Comparison of ENCODE assay signal across 19 cellular contexts in genomic region chr19:50512999-50513745, GRCh38. TPM values are rescaled to one million over a fixed set of nuclear protein-coding genes. Genes with fewer than 3 reads are reported as not detected.
DNase-seq lines count a peak whose midpoint lies in the region; ATAC-seq and TF ChIP-seq lines count a peak whose summit lies in the region.
"Had no signal": no experiment of that assay in that cellular context is flagged by ENCODE, and none has a peak within 500 bp of the region (broad histone marks: within the 10 kb centered on the region; RNA-seq: fewer than 3 reads in every experiment).

No MANE protein-coding gene starts in this region.

- in situ Hi-C loops in ACHN (cut with HindIII; ENCODE audit: low pct_ligation_motif_present, low pct_unique_long_range_greater_than_20kb, low sequenced_read_pairs) = no loop called here

- H3K27ac ChIP-seq in cingulate gyrus (ENCODE audit: low read depth, low read length) = peak overlapping the region; percentile 99
- H3K27ac ChIP-seq in naive thymus-derived CD4-positive, alpha-beta T cell (ENCODE audit: low read depth, low read length) = no peak overlapping the region

- H3K4me1 Mint-ChIP-seq in natural killer cell = peaks cover 19 to 30% of the 10 kb centered on the region in 2 donors
- H3K4me1 Mint-ChIP-seq in natural killer cell treated with Interleukin-12 subunit alpha and Interleukin-12 subunit beta and Interleukin-15 and Interleukin-18, amount 100 ng/mL, for 72 hours (ENCODE audit: low read depth in 2 of 2) = peaks cover 19 to 23% of the 10 kb centered on the region in 2 donors
- H3K4me1 Mint-ChIP-seq in naive thymus-derived CD4-positive, alpha-beta T cell = peaks cover 0 to 25% (median 19%) of the 10 kb centered on the region in 7 donors

- intact Hi-C loops in natural killer cell (cut with micrococcal nuclease) = no loop called here
- intact Hi-C loops in naive thymus-derived CD4-positive, alpha-beta T cell (cut with micrococcal nuclease) = loop anchor here in 1 of 2 donors (5.0 kb wide), 1 partner anchor 1521 kb away; the partner anchor contains the start of genes GYS1 and RUVBL2

- ATAC-seq in natural killer cell = no peak
- ATAC-seq in natural killer cell treated with Interleukin-12 subunit alpha and Interleukin-12 subunit beta and Interleukin-15 and Interleukin-18, amount 100 ng/mL, for 72 hours = no peak
- no peak for ATAC-seq in naive thymus-derived CD4-positive, alpha-beta T cell
- no peak for ATAC-seq in HG02938 (IDR thresholded peaks at IDR 0.05; ENCODE audit: unreplicated experiment)

- no peak for DNase-seq in natural killer cell
- no peak for DNase-seq in natural killer cell treated with Interleukin-12 subunit alpha and Interleukin-12 subunit beta and Interleukin-15 and Interleukin-18, amount 100 ng/mL, for 72 hours (ENCODE audit: low spot score)
- no peak for DNase-seq in naive thymus-derived CD4-positive, alpha-beta T cell
- DNase-seq in DMS53 (lab: John Stamatoyannopoulos, UW) = no peak
- no peak for DNase-seq in ACHN
- no peak for DNase-seq in NAMALWA (ENCODE audit: low spot score)
- DNase-seq: activated CD8-positive, alpha-beta memory T cell treated with anti-CD3 and anti-CD28 coated beads, Interleukin-2, amount 50 U/mL, for 4 hours; AML-193; foreskin melanocyte; KBM-7; NCI-H1092 treated with DMSO at 0.1 percent for 48 hours; NCI-H82; stomach had no signal

- H3K27me3 ChIP-seq in naive thymus-derived CD4-positive, alpha-beta T cell (ENCODE audit: control insufficient read depth in 2 of 2, insufficient read depth in 2 of 2, low read length in 2 of 2) = no peaks in the 10 kb centered on the region

- POLR2A ChIA-PET in naive thymus-derived CD4-positive, alpha-beta T cell (lab: Charles Lee) = no interaction called here

- CTCF ChIA-PET in naive thymus-derived CD4-positive, alpha-beta T cell (lab: Charles Lee) = no interaction called here

- H3K27me3 Mint-ChIP-seq in natural killer cell (ENCODE audit: low read depth in 2 of 2) = peaks cover 0 to 3% of the 10 kb centered on the region in 2 donors
- H3K27me3 Mint-ChIP-seq in natural killer cell treated with Interleukin-12 subunit alpha and Interleukin-12 subunit beta and Interleukin-15 and Interleukin-18, amount 100 ng/mL, for 72 hours = no peaks in the 10 kb centered on the region
- peaks cover 0 to 17% (median 6%) of the 10 kb centered on the region in 5 donors for H3K27me3 Mint-ChIP-seq in naive thymus-derived CD4-positive, alpha-beta T cell

- H3K4me3 ChIP-seq in naive thymus-derived CD4-positive, alpha-beta T cell (ENCODE audit: low read length) = no peak overlapping the region
- H3K4me3 ChIP-seq: smooth muscle cell, stomach had no signal

- TF ChIP-seq CTCF in natural killer cell (IDR thresholded peaks at IDR 0.05) = no peak

- no peaks in the 10 kb centered on the region for H3K9me3 ChIP-seq in naive thymus-derived CD4-positive, alpha-beta T cell (ENCODE audit: control insufficient read depth in 2 of 3, low read length in 3 of 3)
- H3K9me3 ChIP-seq: stomach had no signal

- peak overlapping the region; percentile 8 to 81 for H3K27ac Mint-ChIP-seq in natural killer cell
- peak overlapping the region in 1 of 2 donors; percentile 31 for H3K27ac Mint-ChIP-seq in natural killer cell treated with Interleukin-12 subunit alpha and Interleukin-12 subunit beta and Interleukin-15 and Interleukin-18, amount 100 ng/mL, for 72 hours
- H3K27ac Mint-ChIP-seq in naive thymus-derived CD4-positive, alpha-beta T cell = peak overlapping the region in 5 of 9 donors; percentile 1 to 58 (median 43)
- H3K27ac Mint-ChIP-seq: activated naive CD8-positive, alpha-beta T cell had no signal

- no peaks in the 10 kb centered on the region for H3K9me3 Mint-ChIP-seq in natural killer cell
- H3K9me3 Mint-ChIP-seq in natural killer cell treated with Interleukin-12 subunit alpha and Interleukin-12 subunit beta and Interleukin-15 and Interleukin-18, amount 100 ng/mL, for 72 hours = no peaks in the 10 kb centered on the region
- peaks cover 0 to 2% (median 0%) of the 10 kb centered on the region in 11 donors for H3K9me3 Mint-ChIP-seq in naive thymus-derived CD4-positive, alpha-beta T cell

- H3K4me1 ChIP-seq in naive thymus-derived CD4-positive, alpha-beta T cell (ENCODE audit: control insufficient read depth in 2 of 2, insufficient read depth in 2 of 2, low read length in 2 of 2) = peaks cover 7 to 16% of the 10 kb centered on the region in 2 donors

- peak overlapping the region; percentile 9 for H3K4me3 Mint-ChIP-seq in natural killer cell
- no peak overlapping the region for H3K4me3 Mint-ChIP-seq in natural killer cell treated with Interleukin-12 subunit alpha and Interleukin-12 subunit beta and Interleukin-15 and Interleukin-18, amount 100 ng/mL, for 72 hours
- peak overlapping the region in 4 of 10 donors; percentile 26 to 71 (median 38) for H3K4me3 Mint-ChIP-seq in naive thymus-derived CD4-positive, alpha-beta T cell
- H3K4me3 Mint-ChIP-seq: activated naive CD8-positive, alpha-beta T cell had no signal

- H3K36me3 Mint-ChIP-seq in natural killer cell = no peaks in the 10 kb centered on the region
- no peaks in the 10 kb centered on the region for H3K36me3 Mint-ChIP-seq in natural killer cell treated with Interleukin-12 subunit alpha and Interleukin-12 subunit beta and Interleukin-15 and Interleukin-18, amount 100 ng/mL, for 72 hours
- H3K36me3 Mint-ChIP-seq in naive thymus-derived CD4-positive, alpha-beta T cell = peaks cover 0 to 6% (median 0%) of the 10 kb centered on the region in 5 donors
- H3K36me3 Mint-ChIP-seq: activated naive CD8-positive, alpha-beta T cell had no signal

- H3K36me3 ChIP-seq in naive thymus-derived CD4-positive, alpha-beta T cell (ENCODE audit: control insufficient read depth in 2 of 3, insufficient read depth in 3 of 3, low read length in 3 of 3) = no peaks in the 10 kb centered on the region

RNA-seq across cellular contexts. Expression of gene ASPDH, which starts 0.5 kb away (rescaled TPM):
- total RNA-seq in natural killer cell = not detected
- total RNA-seq in natural killer cell treated with Interleukin-12 subunit alpha and Interleukin-12 subunit beta and Interleukin-15 and Interleukin-18, amount 100 ng/mL, for 72 hours = not detected
- not detected for total RNA-seq in naive thymus-derived CD4-positive, alpha-beta T cell
- not detected for polyA plus RNA-seq in naive thymus-derived CD4-positive, alpha-beta T cell
- total RNA-seq: lung microvascular endothelial cell, osteoblast, smooth muscle cell, stomach had no signal
- polyA plus RNA-seq: smooth muscle cell, stomach had no signal

RNA-seq across cellular contexts. Expression of gene JOSD2, which starts 2.2 kb away (rescaled TPM):
- total RNA-seq in natural killer cell = 10 to 100 TPM; 18.8 to 22.0 (median 20.3) TPM
- total RNA-seq in natural killer cell treated with Interleukin-12 subunit alpha and Interleukin-12 subunit beta and Interleukin-15 and Interleukin-18, amount 100 ng/mL, for 72 hours = 10 to 100 TPM; 39.8 to 46.0 TPM
- 10 to 100 TPM; 13.0 to 45.9 (median 22.7) TPM for total RNA-seq in naive thymus-derived CD4-positive, alpha-beta T cell
- 10 to 100 TPM; 17.8 to 18.8 TPM for polyA plus RNA-seq in naive thymus-derived CD4-positive, alpha-beta T cell

RNA-seq across cellular contexts. Expression of gene GARIN5A, which starts 36.5 kb away (rescaled TPM):
- total RNA-seq in natural killer cell = under 1 TPM in 1 of 3 donors, not detected in 2; 0.59 TPM
- total RNA-seq in natural killer cell treated with Interleukin-12 subunit alpha and Interleukin-12 subunit beta and Interleukin-15 and Interleukin-18, amount 100 ng/mL, for 72 hours = 1 to 10 TPM in 1 of 2 donors, not detected in 1; 1.1 TPM
- total RNA-seq in naive thymus-derived CD4-positive, alpha-beta T cell = under 1 TPM in 4 of 5 experiments, not detected in 1; 0.59 to 0.93 (median 0.68) TPM
- polyA plus RNA-seq in naive thymus-derived CD4-positive, alpha-beta T cell = 1 to 10 TPM in 1 of 2 donors, under 1 TPM in 1; 0.77 to 3.1 TPM

RNA-seq across cellular contexts. Expression of gene EMC10, which starts 36.9 kb away (rescaled TPM):
- 10 to 100 TPM; 79.5 to 85.1 (median 80.1) TPM for total RNA-seq in natural killer cell
- total RNA-seq in natural killer cell treated with Interleukin-12 subunit alpha and Interleukin-12 subunit beta and Interleukin-15 and Interleukin-18, amount 100 ng/mL, for 72 hours = 100 to 1,000 TPM in 1 of 2 donors, 10 to 100 TPM in 1; 84.1 to 106 TPM
- total RNA-seq in naive thymus-derived CD4-positive, alpha-beta T cell = 10 to 100 TPM; 75.5 to 95.2 (median 88.1) TPM
- 10 to 100 TPM in 1 of 2 donors, 1 to 10 TPM in 1; 8.7 to 11.0 TPM for polyA plus RNA-seq in naive thymus-derived CD4-positive, alpha-beta T cell

RNA-seq across cellular contexts. Expression of gene LRRC4B, which starts 55.1 kb away (rescaled TPM):
- not detected for total RNA-seq in natural killer cell
- total RNA-seq in natural killer cell treated with Interleukin-12 subunit alpha and Interleukin-12 subunit beta and Interleukin-15 and Interleukin-18, amount 100 ng/mL, for 72 hours = not detected
- total RNA-seq in naive thymus-derived CD4-positive, alpha-beta T cell = not detected
- not detected for polyA plus RNA-seq in naive thymus-derived CD4-positive, alpha-beta T cell
- total RNA-seq: lung microvascular endothelial cell, osteoblast had no signal
